2 cellular contexts compared by ENCODE assay signal in genomic region chr2:72089537-72089936, GRCh38.
TF ChIP-seq lines count a peak whose summit lies in the region.

No MANE protein-coding gene starts in this region.

TF ChIP-seq in GM23338, 12 proteins besides CTCF, POLR2A, EP300 and RAD21:
- TF ChIP-seq JUNB (IDR thresholded peaks at IDR 0.05; ENCODE audit: unreplicated experiment), result no peak
- TF ChIP-seq, protein P1, sequence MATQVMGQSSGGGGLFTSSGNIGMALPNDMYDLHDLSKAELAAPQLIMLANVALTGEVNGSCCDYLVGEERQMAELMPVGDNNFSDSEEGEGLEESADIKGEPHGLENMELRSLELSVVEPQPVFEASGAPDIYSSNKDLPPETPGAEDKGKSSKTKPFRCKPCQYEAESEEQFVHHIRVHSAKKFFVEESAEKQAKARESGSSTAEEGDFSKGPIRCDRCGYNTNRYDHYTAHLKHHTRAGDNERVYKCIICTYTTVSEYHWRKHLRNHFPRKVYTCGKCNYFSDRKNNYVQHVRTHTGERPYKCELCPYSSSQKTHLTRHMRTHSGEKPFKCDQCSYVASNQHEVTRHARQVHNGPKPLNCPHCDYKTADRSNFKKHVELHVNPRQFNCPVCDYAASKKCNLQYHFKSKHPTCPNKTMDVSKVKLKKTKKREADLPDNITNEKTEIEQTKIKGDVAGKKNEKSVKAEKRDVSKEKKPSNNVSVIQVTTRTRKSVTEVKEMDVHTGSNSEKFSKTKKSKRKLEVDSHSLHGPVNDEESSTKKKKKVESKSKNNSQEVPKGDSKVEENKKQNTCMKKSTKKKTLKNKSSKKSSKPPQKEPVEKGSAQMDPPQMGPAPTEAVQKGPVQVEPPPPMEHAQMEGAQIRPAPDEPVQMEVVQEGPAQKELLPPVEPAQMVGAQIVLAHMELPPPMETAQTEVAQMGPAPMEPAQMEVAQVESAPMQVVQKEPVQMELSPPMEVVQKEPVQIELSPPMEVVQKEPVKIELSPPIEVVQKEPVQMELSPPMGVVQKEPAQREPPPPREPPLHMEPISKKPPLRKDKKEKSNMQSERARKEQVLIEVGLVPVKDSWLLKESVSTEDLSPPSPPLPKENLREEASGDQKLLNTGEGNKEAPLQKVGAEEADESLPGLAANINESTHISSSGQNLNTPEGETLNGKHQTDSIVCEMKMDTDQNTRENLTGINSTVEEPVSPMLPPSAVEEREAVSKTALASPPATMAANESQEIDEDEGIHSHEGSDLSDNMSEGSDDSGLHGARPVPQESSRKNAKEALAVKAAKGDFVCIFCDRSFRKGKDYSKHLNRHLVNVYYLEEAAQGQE (IDR thresholded peaks at IDR 0.05; ENCODE audit: unreplicated experiment), result no peak
- no peak for TF ChIP-seq CREB1 (CRISPR knock-in tag; IDR thresholded peaks at IDR 0.05; ENCODE audit: low read depth)
- no peak for TF ChIP-seq NANOG (IDR thresholded peaks at IDR 0.05; ENCODE audit: borderline replicate concordance)
- TF ChIP-seq ZNF114 (CRISPR knock-in tag; IDR thresholded peaks at IDR 0.05), result no peak
- TF ChIP-seq ZNF331 (CRISPR knock-in tag; IDR thresholded peaks at IDR 0.05; ENCODE audit: low read depth), result no peak
- TF ChIP-seq POLR2AphosphoS5 (IDR thresholded peaks at IDR 0.05; ENCODE audit: low read depth), result no peak

TF ChIP-seq in K562, 482 proteins besides CTCF, POLR2A, EP300 and RAD21:
- TF ChIP-seq NRF1 (conservative IDR thresholded peaks at IDR 0.05 in 1 of 2, IDR thresholded peaks at IDR 0.05 in 1 of 2) (peak; percentile 75 to 80), CBFB (CRISPR knock-in tag; IDR thresholded peaks at IDR 0.05) (no peak)
